Comparison of ENCODE assay signal across 26 cellular contexts in genomic region chr9:91814681-91815212, GRCh38.
DNase-seq lines count a peak whose midpoint lies in the region; ATAC-seq and TF ChIP-seq lines count a peak whose summit lies in the region.
"Had no signal": no experiment of that assay in that cellular context is flagged by ENCODE, and none has a peak within 500 bp of the region (broad histone marks: within the 10 kb centered on the region; RNA-seq: fewer than 3 reads in every experiment).

No MANE protein-coding gene starts in this region.

- H3K4me1 ChIP-seq in esophagus muscularis mucosa (peaks cover 0 to 86% (median 81%) of the 10 kb centered on the region in 4 donors), ovary (ENCODE audit: insufficient read depth) (peaks cover 17% of the 10 kb centered on the region)

- peak overlapping the region; percentile 71 for H3K4me3 Mint-ChIP-seq in nephron progenitor cell
- no peak overlapping the region for H3K4me3 Mint-ChIP-seq in activated CD8-positive, alpha-beta T cell treated with anti-CD3 and anti-CD28 coated beads, Interleukin-2, amount 10 ng/mL, durations not matched to agents 7 days and 5 days
- H3K4me3 Mint-ChIP-seq: activated naive CD8-positive, alpha-beta T cell; CD4-positive, CD25-positive, alpha-beta regulatory T cell; effector memory CD8-positive, alpha-beta T cell; naive thymus-derived CD8-positive, alpha-beta T cell had no signal

- DNase-seq in SHP77 (lab: John Stamatoyannopoulos, UW) (peak; percentile 11 to 37), SHP77 treated with DMSO at 0.1 percent for 48 hours (lab: John Stamatoyannopoulos, UW) (no peak), esophagus muscularis mucosa (ENCODE audit: extremely low spot score) (no peak), nephron progenitor cell (no peak), ovary (no peak), NCI-H2081 (lab: John Stamatoyannopoulos, UW) (no peak)
- DNase-seq in activated CD8-positive, alpha-beta T cell treated with anti-CD3 and anti-CD28 coated beads, Interleukin-2, amount 10 ng/mL, durations not matched to agents 7 days and 5 days = no peak
- DNase-seq: activated CD4-positive, alpha-beta T cell treated with anti-CD3 and anti-CD28 coated beads for 48 hours; activated CD8-positive, alpha-beta memory T cell treated with anti-CD3 and anti-CD28 coated beads for 24 hours; AML-193; anterior cingulate cortex; CD4-positive, CD25-positive, alpha-beta regulatory T cell; effector memory CD8-positive, alpha-beta T cell; erythroblast; glutamatergic neuron; left ventricle myocardium superior; naive thymus-derived CD8-positive, alpha-beta T cell; NCI-H1092; NCI-H187; SIG-M5; stimulated activated CD4-positive, alpha-beta T cell treated with anti-CD3 and anti-CD28 coated beads, Interleukin-1b, Interleukin-23, amount 100 ng/mL, for 48 hours; stimulated activated naive CD4-positive, alpha-beta T cell treated with Interleukin-2 at 50 U/mL for 16 hours had no signal

- CTCF ChIA-PET in activated CD8-positive, alpha-beta T cell treated with anti-CD3 and anti-CD28 coated beads, Interleukin-2, amount 10 ng/mL, durations not matched to agents 7 days and 5 days (lab: Charles Lee) = no interaction called here

- no peak overlapping the region for H3K4me3 ChIP-seq in esophagus muscularis mucosa
- H3K4me3 ChIP-seq in ovary = no peak overlapping the region
- H3K4me3 ChIP-seq: K562 had no signal

- H3K27ac Mint-ChIP-seq in nephron progenitor cell = peak overlapping the region; percentile 78
- H3K27ac Mint-ChIP-seq in activated CD8-positive, alpha-beta T cell treated with anti-CD3 and anti-CD28 coated beads, Interleukin-2, amount 10 ng/mL, durations not matched to agents 7 days and 5 days = no peak overlapping the region
- H3K27ac Mint-ChIP-seq: activated naive CD8-positive, alpha-beta T cell; CD4-positive, CD25-positive, alpha-beta regulatory T cell; effector memory CD8-positive, alpha-beta T cell; naive thymus-derived CD8-positive, alpha-beta T cell had no signal

- 58% methylated on average over 8 of the region's 8 CpGs for WGBS in esophagus muscularis mucosa
- WGBS in ovary, 3 donors = 44 to 63% (median 58%) methylated on average over 8 of the region's 8 CpGs

- H3K27me3 Mint-ChIP-seq in nephron progenitor cell (ENCODE audit: low read depth, poor library complexity) = no peaks in the 10 kb centered on the region
- no peaks in the 10 kb centered on the region for H3K27me3 Mint-ChIP-seq in activated CD8-positive, alpha-beta T cell treated with anti-CD3 and anti-CD28 coated beads, Interleukin-2, amount 10 ng/mL, durations not matched to agents 7 days and 5 days (ENCODE audit: low read depth)
- H3K27me3 Mint-ChIP-seq: activated naive CD8-positive, alpha-beta T cell had no signal

- no peaks in the 10 kb centered on the region for H3K9me3 Mint-ChIP-seq in nephron progenitor cell
- H3K9me3 Mint-ChIP-seq in activated CD8-positive, alpha-beta T cell treated with anti-CD3 and anti-CD28 coated beads, Interleukin-2, amount 10 ng/mL, durations not matched to agents 7 days and 5 days (ENCODE audit: insufficient read depth) = no peaks in the 10 kb centered on the region
- H3K9me3 Mint-ChIP-seq: CD4-positive, CD25-positive, alpha-beta regulatory T cell; effector memory CD8-positive, alpha-beta T cell; naive thymus-derived CD8-positive, alpha-beta T cell had no signal

- H3K9me3 ChIP-seq in esophagus muscularis mucosa = no peaks in the 10 kb centered on the region
- no peaks in the 10 kb centered on the region for H3K9me3 ChIP-seq in ovary

- intact Hi-C loops in esophagus muscularis mucosa (cut with DNase I) (no loop called here), ovary (cut with DNase I) (no loop called here)

- TF ChIP-seq CTCF in esophagus muscularis mucosa (IDR thresholded peaks at IDR 0.05) (no peak), nephron progenitor cell (IDR thresholded peaks at IDR 0.05) (no peak), ovary (IDR thresholded peaks at IDR 0.05) (no peak)

- ATAC-seq in GM19395 (IDR thresholded peaks at IDR 0.05; ENCODE audit: unreplicated experiment) = no peak
- ATAC-seq in activated CD8-positive, alpha-beta T cell treated with anti-CD3 and anti-CD28 coated beads, Interleukin-2, amount 10 ng/mL, durations not matched to agents 7 days and 5 days = no peak
- ATAC-seq: effector memory CD8-positive, alpha-beta T cell; K562; left ventricle myocardium superior; naive thymus-derived CD8-positive, alpha-beta T cell; Panc1 had no signal

- H3K36me3 ChIP-seq in esophagus muscularis mucosa = no peaks in the 10 kb centered on the region
- H3K36me3 ChIP-seq in ovary = no peaks in the 10 kb centered on the region

- H3K4me1 Mint-ChIP-seq in nephron progenitor cell = no peaks in the 10 kb centered on the region
- no peaks in the 10 kb centered on the region for H3K4me1 Mint-ChIP-seq in activated CD8-positive, alpha-beta T cell treated with anti-CD3 and anti-CD28 coated beads, Interleukin-2, amount 10 ng/mL, durations not matched to agents 7 days and 5 days (ENCODE audit: low read depth)
- H3K4me1 Mint-ChIP-seq: CD4-positive, CD25-positive, alpha-beta regulatory T cell had no signal

- no peak for TF ChIP-seq POLR2A in esophagus muscularis mucosa (IDR thresholded peaks at IDR 0.05; ENCODE audit: low read depth)
- no peak for TF ChIP-seq POLR2A in ovary (IDR thresholded peaks at IDR 0.05)

- TF ChIP-seq EP300 in esophagus muscularis mucosa (IDR thresholded peaks at IDR 0.05) (no peak), ovary (IDR thresholded peaks at IDR 0.05) (no peak)

- no peaks in the 10 kb centered on the region for H3K27me3 ChIP-seq in esophagus muscularis mucosa
- H3K27me3 ChIP-seq in ovary = no peaks in the 10 kb centered on the region

- no peaks in the 10 kb centered on the region for H3K36me3 Mint-ChIP-seq in nephron progenitor cell (ENCODE audit: low read depth)
- no peaks in the 10 kb centered on the region for H3K36me3 Mint-ChIP-seq in activated CD8-positive, alpha-beta T cell treated with anti-CD3 and anti-CD28 coated beads, Interleukin-2, amount 10 ng/mL, durations not matched to agents 7 days and 5 days (ENCODE audit: low read depth)
- H3K36me3 Mint-ChIP-seq: activated naive CD8-positive, alpha-beta T cell; CD4-positive, CD25-positive, alpha-beta regulatory T cell; naive thymus-derived CD8-positive, alpha-beta T cell had no signal

- H3K27ac ChIP-seq in esophagus muscularis mucosa (replicated peaks in 1 of 4) (peak overlapping the region; percentile 64 to 79 (median 75)), ovary (no peak overlapping the region)

- POLR2A ChIA-PET in activated CD8-positive, alpha-beta T cell treated with anti-CD3 and anti-CD28 coated beads, Interleukin-2, amount 10 ng/mL, durations not matched to agents 7 days and 5 days (lab: Charles Lee) = no interaction called here

Comparison
In these comparisons a context has a peak if more than half of its experiments do, and no peak if none do; other contexts are left out.
1. DNase-seq: peak in SHP77 (2 of 2); none in SHP77 treated with DMSO at 0.1 percent for 48 hours (single experiment), esophagus muscularis mucosa (single experiment), nephron progenitor cell (single experiment), ovary (0 of 5), NCI-H2081 (0 of 2) and activated CD8-positive, alpha-beta T cell treated with anti-CD3 and anti-CD28 coated beads, Interleukin-2, amount 10 ng/mL, durations not matched to agents 7 days and 5 days (single experiment).
2. H3K27ac ChIP-seq: peak in esophagus muscularis mucosa (4 of 4); none in ovary (0 of 2).